ENCODE assay signal across 11 cellular contexts in genomic region chr18:48956378-48956777, GRCh38. TPM values are rescaled to one million over a fixed set of nuclear protein-coding genes. Genes with fewer than 3 reads are reported as not detected.
DNase-seq lines count a peak whose midpoint lies in the region; ATAC-seq and TF ChIP-seq lines count a peak whose summit lies in the region.
"Had no signal": no experiment of that assay in that cellular context is flagged by ENCODE, and none has a peak within 500 bp of the region (broad histone marks: within the 10 kb centered on the region; RNA-seq: fewer than 3 reads in every experiment).

No MANE protein-coding gene starts in this region.

- no peaks in the 10 kb centered on the region for H3K27me3 ChIP-seq in MM.1S (replicated peaks; ENCODE audit: insufficient read depth, low read length)
- H3K27me3 ChIP-seq in colonic mucosa = no peaks in the 10 kb centered on the region
- H3K27me3 ChIP-seq in muscle layer of colon (ENCODE audit: control insufficient read depth in 1 of 2, insufficient read depth in 2 of 2, low read length in 2 of 2) = no peaks in the 10 kb centered on the region

- no peak overlapping the region for H3K9ac ChIP-seq in MM.1S (ENCODE audit: low read length)
- no peak overlapping the region for H3K9ac ChIP-seq in colonic mucosa (ENCODE audit: low read depth in 2 of 2, low read length in 2 of 2)
- H3K9ac ChIP-seq in muscle layer of colon (ENCODE audit: low read length) = no peak overlapping the region

- H3K9me3 Mint-ChIP-seq in type B pancreatic cell = no peaks in the 10 kb centered on the region
- H3K9me3 Mint-ChIP-seq: activated CD4-positive, alpha-beta T cell treated with anti-CD3 and anti-CD28 coated beads, Interleukin-2, amount 10 ng/mL, durations not matched to agents 7 days and 5 days; stimulated activated naive B cell treated with anti-CD40 and anti-IgM and Interleukin-4, amounts not matched to agents 10 μg/mL and 1 μg/mL and 100 μg/mL, for 72 hours had no signal

- H3K79me2 ChIP-seq in MM.1S (ENCODE audit: low read length) = peaks cover 7% of the 10 kb centered on the region

- no peaks in the 10 kb centered on the region for H3K36me3 ChIP-seq in MM.1S (replicated peaks; ENCODE audit: insufficient read depth, low read length)
- no peaks in the 10 kb centered on the region for H3K36me3 ChIP-seq in colonic mucosa
- H3K36me3 ChIP-seq in muscle layer of colon (ENCODE audit: insufficient read depth, low read length) = no peaks in the 10 kb centered on the region

- H3K9me2 ChIP-seq in MM.1S (replicated peaks; ENCODE audit: insufficient read depth, low read length) = no peaks in the 10 kb centered on the region

- peaks cover 17% of the 10 kb centered on the region for H3K4me1 ChIP-seq in MM.1S (ENCODE audit: low read length)
- no peaks in the 10 kb centered on the region for H3K4me1 ChIP-seq in colonic mucosa
- peaks cover 32% of the 10 kb centered on the region for H3K4me1 ChIP-seq in muscle layer of colon (ENCODE audit: insufficient read depth, low read length)

- H3K27ac ChIP-seq in MM.1S (ENCODE audit: low read length) = no peak overlapping the region
- H3K27ac ChIP-seq in colonic mucosa = peak overlapping the region; percentile 39
- H3K27ac ChIP-seq in muscle layer of colon (ENCODE audit: low read depth, low read length) = peak overlapping the region; percentile 64

- peaks cover 38% of the 10 kb centered on the region for H3K4me1 Mint-ChIP-seq in type B pancreatic cell (ENCODE audit: unreplicated experiment)

- no peak for TF ChIP-seq CTCF in MM.1S (IDR thresholded peaks at IDR 0.05; ENCODE audit: low read length)
- TF ChIP-seq CTCF in colonic mucosa (IDR thresholded peaks at IDR 0.05) = no peak
- TF ChIP-seq CTCF in type B pancreatic cell (conservative IDR thresholded peaks at IDR 0.05) = no peak

- ATAC-seq in GM19351 (IDR thresholded peaks at IDR 0.05; ENCODE audit: unreplicated experiment) = no peak
- ATAC-seq: stimulated activated naive B cell treated with anti-CD40 and anti-IgM and Interleukin-4, amounts not matched to agents 10 μg/mL and 1 μg/mL and 100 μg/mL, for 72 hours had no signal

- H4K20me1 ChIP-seq in MM.1S (ENCODE audit: insufficient read depth, low read length) = no peaks in the 10 kb centered on the region

- peak overlapping the region; percentile 85 for H3K27ac Mint-ChIP-seq in type B pancreatic cell

- DNase-seq in MM.1S = no peak
- no peak for DNase-seq in colonic mucosa
- DNase-seq in type B pancreatic cell (ENCODE audit: extremely low spot score, unreplicated experiment) = no peak
- DNase-seq in A172 (ENCODE audit: low spot score) = no peak
- DNase-seq in NCI-H1694 (lab: John Stamatoyannopoulos, UW) = no peak
- DNase-seq: activated CD4-positive, alpha-beta T cell treated with anti-CD3 and anti-CD28 coated beads, Interleukin-2, amount 10 ng/mL, durations not matched to agents 7 days and 5 days; amygdala; SHP77 treated with DMSO at 0.1 percent for 48 hours; stimulated activated naive B cell treated with anti-CD40 and anti-IgM and Interleukin-4, amounts not matched to agents 10 μg/mL and 1 μg/mL and 100 μg/mL, for 72 hours had no signal

- no peak overlapping the region for H3K4me3 Mint-ChIP-seq in type B pancreatic cell
- H3K4me3 Mint-ChIP-seq: activated CD4-positive, alpha-beta T cell treated with anti-CD3 and anti-CD28 coated beads, Interleukin-2, amount 10 ng/mL, durations not matched to agents 7 days and 5 days; stimulated activated naive B cell treated with anti-CD40 and anti-IgM and Interleukin-4, amounts not matched to agents 10 μg/mL and 1 μg/mL and 100 μg/mL, for 72 hours had no signal

- H3K27me3 Mint-ChIP-seq in type B pancreatic cell = no peaks in the 10 kb centered on the region

- H3K9me3 ChIP-seq in MM.1S (replicated peaks; ENCODE audit: insufficient read depth, low read length) (no peaks in the 10 kb centered on the region), colonic mucosa (no peaks in the 10 kb centered on the region), muscle layer of colon (ENCODE audit: low read length) (no peaks in the 10 kb centered on the region)

- H3K4me3 ChIP-seq in MM.1S (ENCODE audit: low read length) (no peak overlapping the region), colonic mucosa (no peak overlapping the region), muscle layer of colon (ENCODE audit: low read depth in 1 of 2, low read length in 2 of 2) (no peak overlapping the region)

- intact Hi-C loops in colonic mucosa (cut with DNase I) = loop anchor here (10.0 kb wide), 1 partner anchor 182 kb away; no protein-coding TSS in a partner anchor

- peaks cover 14% of the 10 kb centered on the region for H3F3A ChIP-seq in MM.1S (ENCODE audit: insufficient read depth, low read length)

- H3K4me2 ChIP-seq in MM.1S (ENCODE audit: low read depth, low read length) = peak overlapping the region; percentile 26; the same call in 1 of the 2 replicates

- no peaks in the 10 kb centered on the region for H3K36me3 Mint-ChIP-seq in type B pancreatic cell

- H2AFZ ChIP-seq in MM.1S (ENCODE audit: low read length) = peak overlapping the region; percentile 63; the same call in 1 of the 2 replicates

RNA-seq across cellular contexts. Expression of gene SMAD7, which starts 5.6 kb away (rescaled TPM):
- total RNA-seq in colonic mucosa (10 to 100 TPM; 21.2 to 21.6 TPM), type B pancreatic cell (ENCODE audit: low replicate concordance) (17.8 and 30.9 TPM in 2 replicates)
- total RNA-seq in A172 (2014; rRNA removed; shearing (Covaris generic)) = 6.2 and 8.5 TPM in 2 replicates
